Comparison of ENCODE assay signal across 1 cellular context in the genomic region with DNA sequence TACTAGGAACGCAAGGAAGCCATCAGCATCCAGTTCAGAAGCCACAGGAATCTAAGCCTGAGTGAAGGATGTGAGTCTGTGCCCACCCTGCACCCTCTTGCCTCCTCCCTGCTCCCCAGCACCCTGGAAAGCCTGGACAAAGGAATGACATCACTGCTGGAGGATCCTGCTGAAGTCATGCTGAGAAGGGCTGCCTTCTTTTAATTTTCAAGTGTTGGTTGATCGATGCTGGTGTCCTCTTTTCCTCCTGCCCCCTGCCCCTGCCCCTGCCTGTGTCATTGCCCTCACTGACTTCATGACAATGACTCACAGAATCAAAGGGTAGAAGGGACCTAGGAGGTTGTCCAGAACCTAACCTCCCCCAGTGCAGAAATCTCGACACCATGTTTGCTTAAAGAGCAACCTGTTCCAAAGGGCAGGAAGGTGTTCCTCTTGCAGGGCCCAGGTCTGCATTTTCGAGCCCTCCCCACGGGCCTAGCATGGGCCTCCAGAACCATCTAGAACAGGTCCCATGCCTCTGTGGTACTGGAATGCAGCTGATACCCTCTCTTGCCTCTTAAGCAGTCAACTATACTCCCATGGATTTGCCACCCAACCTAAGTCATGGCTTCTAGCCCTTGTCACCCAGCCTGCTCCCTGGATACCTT.
TF ChIP-seq lines count a peak whose summit lies in the region.

No MANE protein-coding gene starts in this region.

TF ChIP-seq in IMR-90, 13 proteins besides CTCF, POLR2A, EP300 and RAD21:
- TF ChIP-seq RFX5 (IDR thresholded peaks at IDR 0.05; ENCODE audit: low read depth, low read length) (no peak), MXI1 (IDR thresholded peaks at IDR 0.05; ENCODE audit: borderline replicate concordance, low read depth, low read length) (no peak), MAFK (IDR thresholded peaks at IDR 0.05; ENCODE audit: low read depth, low read length) (no peak), USF2 (IDR thresholded peaks at IDR 0.05; ENCODE audit: low read depth, low read length) (no peak), SMC3 (IDR thresholded peaks at IDR 0.05; ENCODE audit: low read depth, low read length) (no peak), CHD1 (IDR thresholded peaks at IDR 0.05; ENCODE audit: low read depth, low read length) (no peak), CEBPB (IDR thresholded peaks at IDR 0.05; ENCODE audit: low read depth, low read length) (no peak), MAZ (IDR thresholded peaks at IDR 0.05; ENCODE audit: borderline replicate concordance, low read depth, low read length) (no peak), ELK1 (IDR thresholded peaks at IDR 0.05; ENCODE audit: borderline replicate concordance, low read depth, low read length) (no peak), FOS (IDR thresholded peaks at IDR 0.05; ENCODE audit: low read depth, low read length) (no peak), NFE2L2 (IDR thresholded peaks at IDR 0.05; ENCODE audit: low read depth, low read length) (no peak), BHLHE40 (IDR thresholded peaks at IDR 0.05; ENCODE audit: low read depth, low read length) (no peak)
